Comparison of ENCODE assay signal across 7 cellular contexts in genomic region chr17:64448665-64449512, GRCh38.
DNase-seq lines count a peak whose midpoint lies in the region; ATAC-seq and TF ChIP-seq lines count a peak whose summit lies in the region.

MILR1 (plus strand) TSS chr17:64449115; CDS start chr17:64449169, 54 bp downstream.

- H3K9me3 Mint-ChIP-seq in nephron: no peaks in the 10 kb centered on the region

- peaks cover 4% of the 10 kb centered on the region for H3K4me1 Mint-ChIP-seq in nephron

- no peaks in the 10 kb centered on the region for H3K36me3 ChIP-seq in OCI-LY3 (replicated peaks; ENCODE audit: low read depth, low read length)
- H3K36me3 ChIP-seq in duodenal mucosa (ENCODE audit: control insufficient read depth in 1 of 2, insufficient read depth in 2 of 2, low read length in 2 of 2): no peaks in the 10 kb centered on the region

- DNase-seq in stimulated activated CD4-positive, alpha-beta T cell treated with anti-CD3 and anti-CD28 coated beads, Interleukin-4, amount 100 ng/mL, for 4 hours: no peak
- no peak for DNase-seq in activated CD8-positive, alpha-beta memory T cell treated with anti-CD3 and anti-CD28 coated beads for 24 hours

- no peaks in the 10 kb centered on the region for H3K36me3 Mint-ChIP-seq in nephron (ENCODE audit: low read depth)

- H3K4me2 ChIP-seq in OCI-LY3 (ENCODE audit: low read length): peak within 1 kb of the TSS; percentile 71

- no peaks in the 10 kb centered on the region for H3K79me2 ChIP-seq in OCI-LY3 (ENCODE audit: low read length)

- H3K27me3 Mint-ChIP-seq in nephron (ENCODE audit: low read depth): peaks cover 4% of the 10 kb centered on the region

- H4K20me1 ChIP-seq in OCI-LY3 (ENCODE audit: insufficient read depth, low read length): no peaks in the 10 kb centered on the region

- TF ChIP-seq CTCF in OCI-LY3 (IDR thresholded peaks at IDR 0.05; ENCODE audit: low read depth, low read length): no peak
- TF ChIP-seq CTCF in nephron (IDR thresholded peaks at IDR 0.05; ENCODE audit: unreplicated experiment in 3 of 3): no peak

- peak within 1 kb of the TSS; percentile 48 for H3K4me3 ChIP-seq in OCI-LY3 (ENCODE audit: low read length)
- peak within 1 kb of the TSS; percentile 36 to 48 for H3K4me3 ChIP-seq in duodenal mucosa (ENCODE audit: low read depth in 1 of 2, low read length in 2 of 2)

- ATAC-seq in GM19452 (IDR thresholded peaks at IDR 0.05; ENCODE audit: unreplicated experiment) (peak; percentile 60), HG02588 (IDR thresholded peaks at IDR 0.05; ENCODE audit: unreplicated experiment) (no peak)

- peak within 1 kb of the TSS; percentile 12 for H3K27ac ChIP-seq in OCI-LY3 (ENCODE audit: low read length)
- peak within 1 kb of the TSS; percentile 44 for H3K27ac ChIP-seq in duodenal mucosa (ENCODE audit: low read depth, low read length)

- H3K4me3 Mint-ChIP-seq in nephron: peak within 1 kb of the TSS in 1 of 3 experiments; percentile 64

- H2AFZ ChIP-seq in OCI-LY3 (ENCODE audit: low read depth, low read length): peak within 1 kb of the TSS; percentile 66

- H3K27ac Mint-ChIP-seq in nephron: peak within 1 kb of the TSS in 2 of 3 experiments; percentile 52 to 80

- H3K27me3 ChIP-seq in OCI-LY3 (ENCODE audit: low read depth, low read length): no peaks in the 10 kb centered on the region
- no peaks in the 10 kb centered on the region for H3K27me3 ChIP-seq in duodenal mucosa (ENCODE audit: control insufficient read depth in 1 of 2, insufficient read depth in 2 of 2, low read length in 2 of 2)

- H3K9ac ChIP-seq in OCI-LY3 (ENCODE audit: low read length): peak within 1 kb of the TSS; percentile 19; the same call in 1 of the 2 replicates
- H3K9ac ChIP-seq in duodenal mucosa (ENCODE audit: low read depth in 1 of 2, low read length in 2 of 2): no peak within 1 kb of the TSS

- H3K4me1 ChIP-seq in OCI-LY3 (ENCODE audit: low read length) (peaks cover 11% of the 10 kb centered on the region), duodenal mucosa (ENCODE audit: control insufficient read depth in 1 of 2, insufficient read depth in 2 of 2, low read length in 2 of 2) (peaks cover 6 to 7% of the 10 kb centered on the region in 2 donors)

- H3K9me3 ChIP-seq in OCI-LY3 (ENCODE audit: insufficient read depth, low read length) (no peaks in the 10 kb centered on the region), duodenal mucosa (ENCODE audit: control insufficient read depth in 1 of 2, low read length in 2 of 2) (no peaks in the 10 kb centered on the region)
